25 cellular contexts compared by ENCODE assay signal in the genomic region with DNA sequence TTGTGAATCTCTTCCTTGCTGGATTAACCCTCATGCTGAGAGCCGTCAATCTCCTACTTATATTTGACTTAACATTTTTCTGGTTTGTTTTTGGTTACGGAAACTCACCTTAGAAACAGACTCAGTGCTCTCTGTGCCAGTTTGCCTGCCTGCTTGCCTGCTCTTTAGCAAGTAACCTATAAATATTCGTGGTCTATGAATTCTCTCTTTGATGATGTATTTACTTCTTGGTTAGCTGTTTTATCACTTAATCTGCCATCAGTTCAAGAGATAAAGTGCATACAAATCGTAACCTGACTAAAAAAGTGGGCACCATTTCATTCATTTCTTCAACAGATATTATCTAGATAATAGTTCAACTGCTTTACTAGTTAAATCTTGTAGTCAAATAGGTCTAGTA. TPM values are rescaled to one million over a fixed set of nuclear protein-coding genes. Genes with fewer than 3 reads are reported as not detected.
DNase-seq lines count a peak whose midpoint lies in the region; ATAC-seq and TF ChIP-seq lines count a peak whose summit lies in the region.
"Had no signal": no experiment of that assay in that cellular context is flagged by ENCODE, and none has a peak within 500 bp of the region (broad histone marks: within the 10 kb centered on the region; RNA-seq: fewer than 3 reads in every experiment).

No MANE protein-coding gene starts in this region.

- no peaks in the 10 kb centered on the region for H3K27me3 Mint-ChIP-seq in central memory CD8-positive, alpha-beta T cell
- H3K27me3 Mint-ChIP-seq: activated CD4-positive, alpha-beta T cell treated with anti-CD3 and anti-CD28 coated beads for 36 hours had no signal

- no peak overlapping the region for H3K4me3 Mint-ChIP-seq in central memory CD8-positive, alpha-beta T cell
- H3K4me3 Mint-ChIP-seq: activated CD4-positive, alpha-beta T cell treated with anti-CD3 and anti-CD28 coated beads for 36 hours; CD14-positive monocyte had no signal

- in situ Hi-C loops in GM13976 (cut with MboI; ENCODE audit: low sequenced_read_pairs, unreplicated experiment): no loop called here

- TF ChIP-seq EP300 in ovary (IDR thresholded peaks at IDR 0.05): no peak

- BruUV-seq in A673 (replicated peaks; lab: Mats Ljungman, UMichigan): TSS peak; percentile 23

- no peak for DNase-seq in activated CD4-positive, CD25-positive, alpha-beta regulatory T cell (lab: John Stamatoyannopoulos, UW)
- DNase-seq in A673 (ENCODE audit: low spot score) (no peak), M059J (ENCODE audit: low read depth) (peak; percentile 69), GM13976 (ENCODE audit: low spot score) (no peak), ovary (no peak)
- DNase-seq in central memory CD8-positive, alpha-beta T cell (ENCODE audit: low spot score in 2 of 2): no peak
- DNase-seq: activated CD4-positive, alpha-beta T cell treated with anti-CD3 and anti-CD28 coated beads for 36 hours; activated naive CD4-positive, alpha-beta T cell treated with anti-CD3 and anti-CD28 coated beads, Interleukin-2, amount 50 U/mL, for 16 hours; anterior cingulate cortex; dermis blood vessel endothelial cell; DMS 273 treated with DMSO at 0.1 percent for 48 hours; GOT3; hippocampal formation; left ventricle myocardium inferior; MG63; NCI-H2081; NCI-H226; occipital lobe; stimulated activated naive CD4-positive, alpha-beta T cell; testis had no signal

- H3K4me1 ChIP-seq in A673 (ENCODE audit: insufficient read depth, low read length, poor library complexity, severe bottlenecking): peaks cover 14% of the 10 kb centered on the region
- H3K4me1 ChIP-seq in ovary (ENCODE audit: insufficient read depth): no peaks in the 10 kb centered on the region

- peak; percentile 68 to 73 for ATAC-seq in activated CD4-positive, CD25-positive, alpha-beta regulatory T cell treated with anti-CD3 and anti-CD28 coated beads, Interleukin-2, amount 50 U/mL, for 24 hours
- ATAC-seq in central memory CD8-positive, alpha-beta T cell (replicated peaks; ENCODE audit: extremely low read depth, poor library complexity, severe bottlenecking): no peak
- ATAC-seq in GM18502 (IDR thresholded peaks at IDR 0.05; ENCODE audit: poor library complexity, unreplicated experiment): no peak
- ATAC-seq: activated CD4-positive, alpha-beta T cell treated with anti-CD3 and anti-CD28 coated beads for 36 hours; gastroesophageal sphincter had no signal

- peak overlapping the region; percentile 50 for H3K27ac Mint-ChIP-seq in central memory CD8-positive, alpha-beta T cell (ENCODE audit: low read depth)
- H3K27ac Mint-ChIP-seq: activated CD4-positive, alpha-beta T cell treated with anti-CD3 and anti-CD28 coated beads for 36 hours; CD14-positive monocyte had no signal

- no peaks in the 10 kb centered on the region for H3K27me3 ChIP-seq in A673 (replicated peaks; ENCODE audit: insufficient read depth, low read depth, low read length, poor library complexity)
- H3K27me3 ChIP-seq in ovary: no peaks in the 10 kb centered on the region
- H3K27me3 ChIP-seq: gastroesophageal sphincter, MG63, testis had no signal

- POLR2A ChIA-PET in A673 (lab: Charles Lee; ENCODE audit: low non-redundant PET): no interaction called here

- no peaks in the 10 kb centered on the region for H3K9me3 Mint-ChIP-seq in central memory CD8-positive, alpha-beta T cell

- peaks cover 42% of the 10 kb centered on the region for H3K36me3 Mint-ChIP-seq in central memory CD8-positive, alpha-beta T cell (ENCODE audit: insufficient read depth)

- no peak overlapping the region for H3K4me3 ChIP-seq in A673 (ENCODE audit: low read depth, low read length, poor library complexity, severe bottlenecking)
- H3K4me3 ChIP-seq in ovary: no peak overlapping the region
- H3K4me3 ChIP-seq: gastroesophageal sphincter, left ventricle myocardium inferior, MG63, testis had no signal

- no peak for TF ChIP-seq POLR2A in ovary (IDR thresholded peaks at IDR 0.05)

- WGBS in ovary, 3 donors: 94 to 96% (median 95%) methylated on average over 4 of the region's 4 CpGs

- H3K36me3 ChIP-seq in A673 (ENCODE audit: insufficient read depth, low read length, poor library complexity, severe bottlenecking) (peaks cover 10% of the 10 kb centered on the region), ovary (no peaks in the 10 kb centered on the region)

- H3K9me3 ChIP-seq in A673 (ENCODE audit: low read depth, low read length, poor library complexity, severe bottlenecking) (no peaks in the 10 kb centered on the region), ovary (no peaks in the 10 kb centered on the region)
- H3K9me3 ChIP-seq: gastroesophageal sphincter, left ventricle myocardium inferior, MG63, testis had no signal

- TF ChIP-seq CTCF in A673 (conservative IDR thresholded peaks at IDR 0.05; ENCODE audit: low read depth, low read length) (no peak), GM13976 (IDR thresholded peaks at IDR 0.05; ENCODE audit: borderline replicate concordance, control extremely low read depth, extremely low read depth, insufficient read depth, missing control alignments) (no peak), ovary (IDR thresholded peaks at IDR 0.05) (no peak)

- peaks cover 46% of the 10 kb centered on the region for H3K4me1 Mint-ChIP-seq in central memory CD8-positive, alpha-beta T cell
- H3K4me1 Mint-ChIP-seq: CD14-positive monocyte had no signal

- intact Hi-C loops in A673 (cut with micrococcal nuclease; ENCODE audit: unreplicated experiment) (no loop called here), ovary (cut with DNase I) (no loop called here)

- no peak overlapping the region for H3K27ac ChIP-seq in A673 (ENCODE audit: low read depth, low read length, poor library complexity, severe bottlenecking)
- H3K27ac ChIP-seq in ovary: no peak overlapping the region
- H3K27ac ChIP-seq: 22Rv1, testis had no signal

- CTCF ChIA-PET in A673 (lab: Charles Lee): no interaction called here

RNA-seq across cellular contexts. Expression of gene CYB5B, which starts 26.7 kb away (rescaled TPM):
- 223 and 242 TPM in 2 replicates for total RNA-seq in A673 (2021)
- total RNA-seq in M059J (2014; rRNA removed; shearing (Covaris generic)): 132 and 206 TPM in 2 replicates
- total RNA-seq in ovary: 10 to 100 TPM; 24.8 to 99.0 (median 55.8) TPM
- 100 to 1,000 TPM in 1 of 2 donors, 10 to 100 TPM in 1; 48.3 to 148 TPM for polyA plus RNA-seq in ovary

Comparison
In these comparisons a context has a peak if more than half of its experiments do, and no peak if none do; other contexts are left out.
1. ATAC-seq: peak in activated CD4-positive, CD25-positive, alpha-beta regulatory T cell treated with anti-CD3 and anti-CD28 coated beads, Interleukin-2, amount 50 U/mL, for 24 hours (2 of 2); none in central memory CD8-positive, alpha-beta T cell (single experiment) and GM18502 (single experiment).